Comparison of ENCODE assay signal across 11 cellular contexts in the genomic region with DNA sequence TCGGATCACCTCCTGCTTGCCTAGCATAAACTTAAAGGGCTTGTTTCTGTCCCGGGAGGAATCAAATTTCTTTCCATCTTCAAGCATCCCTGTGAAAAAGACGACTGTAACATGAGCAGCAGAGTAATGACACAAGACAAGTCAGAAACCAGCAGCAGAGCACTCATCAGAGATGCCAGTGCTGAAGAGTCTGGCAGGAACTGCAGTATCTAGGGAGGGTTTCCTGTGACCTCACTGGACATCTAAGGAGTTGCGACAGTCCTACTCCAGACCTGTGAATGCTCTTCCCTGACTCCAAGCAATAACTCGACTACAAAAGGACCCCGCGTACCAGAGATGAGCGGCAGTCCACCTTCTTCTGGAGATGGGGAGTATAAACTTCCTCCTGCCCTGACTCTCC. TPM values are rescaled to one million over a fixed set of nuclear protein-coding genes. Genes with fewer than 3 reads are reported as not detected.
DNase-seq lines count a peak whose midpoint lies in the region; ATAC-seq, FAIRE-seq and TF ChIP-seq lines count a peak whose summit lies in the region.
"Had no signal": no experiment of that assay in that cellular context is flagged by ENCODE, and none has a peak within 500 bp of the region (broad histone marks: within the 10 kb centered on the region; RNA-seq: fewer than 3 reads in every experiment).

No MANE protein-coding gene starts in this region.

- H3K27me3 ChIP-seq in astrocyte (ENCODE audit: insufficient read depth, low read length) (no peaks in the 10 kb centered on the region), lower lobe of right lung (ENCODE audit: low read depth) (no peaks in the 10 kb centered on the region)

- no peaks in the 10 kb centered on the region for H3K27me3 Mint-ChIP-seq in astrocyte (ENCODE audit: low read depth, unreplicated experiment)

- peaks cover 7% of the 10 kb centered on the region for H3K36me3 Mint-ChIP-seq in astrocyte (ENCODE audit: low read depth, unreplicated experiment)

- no peaks in the 10 kb centered on the region for H3K9me3 ChIP-seq in astrocyte (ENCODE audit: insufficient read depth, low read depth, low read length)
- H3K9me3 ChIP-seq in lower lobe of right lung = no peaks in the 10 kb centered on the region
- H3K9me3 ChIP-seq: prostate gland, thoracic aorta had no signal

- ATAC-seq in lower lobe of right lung = peak; percentile 40 to 42
- ATAC-seq in HG02870 (IDR thresholded peaks at IDR 0.05; ENCODE audit: unreplicated experiment) = no peak
- no peak for ATAC-seq in GM18907 (IDR thresholded peaks at IDR 0.05; ENCODE audit: unreplicated experiment)

- H4K20me1 ChIP-seq in astrocyte (ENCODE audit: insufficient read depth, low read length) = peaks cover 90% of the 10 kb centered on the region

- H3K4me1 Mint-ChIP-seq in astrocyte (ENCODE audit: low read depth, unreplicated experiment) = peaks cover 71% of the 10 kb centered on the region

- no peak overlapping the region for H3K4me2 ChIP-seq in astrocyte (ENCODE audit: low read length)

- peak; percentile 63 for DNase-seq in AG20443 (ENCODE audit: low spot score)
- DNase-seq in HTR-8/SVneo (ENCODE audit: insufficient read length, low spot score) = peak; percentile 73
- peak; percentile 56 for DNase-seq in astrocyte (ENCODE audit: low read depth)
- no peak for DNase-seq in lower lobe of right lung
- no peak for DNase-seq in NCI-H1092 treated with DMSO at 0.1 percent for 48 hours (lab: John Stamatoyannopoulos, UW)
- DNase-seq in 8988T = no peak
- DNase-seq: NCI-H1417 treated with DMSO at 0.1 percent for 48 hours had no signal

- intact Hi-C loops in lower lobe of right lung (cut with DNase I) = no loop called here

- H3K4me1 ChIP-seq in astrocyte (ENCODE audit: insufficient read depth, low read length) = peaks cover 29% of the 10 kb centered on the region
- H3K4me1 ChIP-seq in lower lobe of right lung = peaks cover 100% of the 10 kb centered on the region

- H3K79me2 ChIP-seq in astrocyte (ENCODE audit: insufficient read depth, low read length) = peaks cover 88% of the 10 kb centered on the region

- FAIRE-seq in HTR-8/SVneo (lab: Jason Lieb, UNC) (no peak), astrocyte (lab: Jason Lieb, UNC) (no peak)

- peak overlapping the region; percentile 51 for H3K4me3 Mint-ChIP-seq in astrocyte (ENCODE audit: unreplicated experiment)

- no peaks in the 10 kb centered on the region for H3K9me3 Mint-ChIP-seq in astrocyte (ENCODE audit: unreplicated experiment)

- no peak for TF ChIP-seq CTCF in astrocyte (IDR thresholded peaks at IDR 0.05; ENCODE audit: insufficient read depth, low read depth, low read length)
- no peak for TF ChIP-seq CTCF in lower lobe of right lung (IDR thresholded peaks at IDR 0.05)

- no peak overlapping the region for H2AFZ ChIP-seq in astrocyte (ENCODE audit: low read depth, low read length)

- H3K27ac ChIP-seq in astrocyte (ENCODE audit: low read depth, low read length) = no peak overlapping the region
- H3K27ac ChIP-seq in lower lobe of right lung = peak overlapping the region; percentile 50
- H3K27ac ChIP-seq: prostate gland had no signal

- no peak overlapping the region for H3K9ac ChIP-seq in astrocyte (ENCODE audit: low read length)

- H3K4me3 ChIP-seq in astrocyte (ENCODE audit: insufficient read depth, low read depth, low read length) (no peak overlapping the region), lower lobe of right lung (no peak overlapping the region)
- H3K4me3 ChIP-seq: prostate gland, thoracic aorta had no signal

- H3K36me3 ChIP-seq in astrocyte (ENCODE audit: insufficient read depth, low read length) (peaks cover 35% of the 10 kb centered on the region), lower lobe of right lung (peaks cover 47% of the 10 kb centered on the region)
- H3K36me3 ChIP-seq: prostate gland had no signal

- peak overlapping the region; percentile 3 for H3K27ac Mint-ChIP-seq in astrocyte (ENCODE audit: unreplicated experiment)

RNA-seq across cellular contexts. Expression of a gene that starts 17.3 kb away (rescaled TPM):
- total RNA-seq in astrocyte (360 and 379 TPM in 2 replicates), lower lobe of right lung (291 TPM)

RNA-seq across cellular contexts. Expression of a gene that starts 46.6 kb away (rescaled TPM):
- 4.6 and 4.8 TPM in 2 replicates for total RNA-seq in astrocyte
- total RNA-seq in lower lobe of right lung = 10.8 TPM

Comparison
In these comparisons a context has a peak if more than half of its experiments do, and no peak if none do; other contexts are left out.
1. DNase-seq: peak in AG20443 (single experiment), HTR-8/SVneo (single experiment) and astrocyte (single experiment); none in lower lobe of right lung (single experiment), NCI-H1092 treated with DMSO at 0.1 percent for 48 hours (single experiment) and 8988T (single experiment).
2. ATAC-seq: peak in lower lobe of right lung (2 of 2); none in HG02870 (single experiment) and GM18907 (single experiment).